In the genomic region with DNA sequence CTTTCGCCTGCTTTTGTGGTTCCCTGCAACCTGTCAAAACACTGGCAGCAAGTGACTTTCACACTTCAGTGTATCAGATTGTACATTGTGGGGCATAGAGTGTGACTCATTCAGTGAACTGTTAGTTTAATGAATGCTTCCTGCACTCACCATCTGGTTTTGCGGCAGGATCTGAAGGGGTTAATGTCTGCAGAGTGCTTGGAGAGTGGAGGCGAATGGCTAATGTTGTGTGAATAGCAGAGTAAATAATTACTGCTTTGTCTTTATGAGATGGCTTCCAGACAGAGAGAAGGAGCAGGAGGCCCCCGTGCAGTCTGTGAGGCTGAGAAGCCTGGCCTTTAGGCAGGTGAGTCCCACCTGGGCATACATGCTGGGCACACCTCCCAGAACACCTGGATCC, we compare ENCODE assay signal across 17 cellular contexts.
DNase-seq lines count a peak whose midpoint lies in the region; ATAC-seq, FAIRE-seq and TF ChIP-seq lines count a peak whose summit lies in the region.
"Had no signal": no experiment of that assay in that cellular context is flagged by ENCODE, and none has a peak within 500 bp of the region (broad histone marks: within the 10 kb centered on the region; RNA-seq: fewer than 3 reads in every experiment).

No MANE protein-coding gene starts in this region.

- H3K27me3 ChIP-seq in upper lobe of right lung = no peaks in the 10 kb centered on the region
- H3K27me3 ChIP-seq: gastroesophageal sphincter had no signal

- no peak overlapping the region for H3K4me3 ChIP-seq in upper lobe of right lung
- H3K4me3 ChIP-seq: gastroesophageal sphincter had no signal

- no peak for TF ChIP-seq CTCF in upper lobe of right lung (IDR thresholded peaks at IDR 0.05)

- DNase-seq in DMS153 treated with DMSO at 0.1 percent for 48 hours (lab: John Stamatoyannopoulos, UW; ENCODE audit: unreplicated experiment) (peak; percentile 87), NCI-H128 (lab: John Stamatoyannopoulos, UW; ENCODE audit: unreplicated experiment) (peak; percentile 23), NCI-H510A treated with DMSO at 0.1 percent for 48 hours (lab: John Stamatoyannopoulos, UW) (peak; percentile 97), upper lobe of right lung (no peak), AG20443 (ENCODE audit: low spot score) (no peak), germinal center (ENCODE audit: low spot score) (no peak), left cardiac atrium (no peak)
- DNase-seq: activated CD4-positive, alpha-beta T cell treated with anti-CD3 and anti-CD28 coated beads for 4 hours; activated T-cell treated with anti-CD3 and anti-CD28 coated beads, Interleukin-2, amount 50 U/mL, for 24 hours; cerebellar nuclear complex; Kasumi-1; kidney glomerular epithelial cell; NK-92 treated with Interleukin-12 subunit alpha and Interleukin-12 subunit beta, amount 100 ng/mL, for 24 hours; Right ventricle myocardium superior had no signal

- H3K27ac ChIP-seq in upper lobe of right lung = no peak overlapping the region
- H3K27ac ChIP-seq: gastroesophageal sphincter had no signal

- no peaks in the 10 kb centered on the region for H3K36me3 ChIP-seq in upper lobe of right lung
- H3K36me3 ChIP-seq: gastroesophageal sphincter had no signal

- ATAC-seq in upper lobe of right lung = no peak
- no peak for ATAC-seq in left cardiac atrium
- ATAC-seq: gastroesophageal sphincter had no signal

- intact Hi-C loops in upper lobe of right lung (cut with DNase I) = no loop called here
- intact Hi-C loops in left cardiac atrium (cut with DNase I) = no loop called here

- FAIRE-seq in islet of Langerhans (lab: Jason Lieb, UNC) = peak; percentile 55
- FAIRE-seq: endometrium had no signal

- H3K9me3 ChIP-seq in upper lobe of right lung = no peaks in the 10 kb centered on the region
- H3K9me3 ChIP-seq: gastroesophageal sphincter had no signal

- no peaks in the 10 kb centered on the region for H3K4me1 ChIP-seq in upper lobe of right lung
- H3K4me1 ChIP-seq: gastroesophageal sphincter had no signal

Comparison
In these comparisons a context has a peak if more than half of its experiments do, and no peak if none do; other contexts are left out.
1. DNase-seq: peak in DMS153 treated with DMSO at 0.1 percent for 48 hours (single experiment), NCI-H128 (single experiment) and NCI-H510A treated with DMSO at 0.1 percent for 48 hours (single experiment); none in upper lobe of right lung (single experiment), AG20443 (single experiment), germinal center (single experiment) and left cardiac atrium (single experiment).